In genomic region chr11:59560702-59561469, GRCh38 we compare ENCODE assay signal across 1 cellular context.
TF ChIP-seq lines count a peak whose summit lies in the region.

No MANE protein-coding gene starts in this region.

TF ChIP-seq in HepG2, 621 proteins besides CTCF, POLR2A, EP300 and RAD21 (continued from another document and continues in another):
- peak; percentile 36; the same call in 1 of the 2 replicates for TF ChIP-seq ARID4A (CRISPR knock-in tag; IDR thresholded peaks at IDR 0.05; ENCODE audit: borderline replicate concordance)
- TF ChIP-seq, protein P1, sequence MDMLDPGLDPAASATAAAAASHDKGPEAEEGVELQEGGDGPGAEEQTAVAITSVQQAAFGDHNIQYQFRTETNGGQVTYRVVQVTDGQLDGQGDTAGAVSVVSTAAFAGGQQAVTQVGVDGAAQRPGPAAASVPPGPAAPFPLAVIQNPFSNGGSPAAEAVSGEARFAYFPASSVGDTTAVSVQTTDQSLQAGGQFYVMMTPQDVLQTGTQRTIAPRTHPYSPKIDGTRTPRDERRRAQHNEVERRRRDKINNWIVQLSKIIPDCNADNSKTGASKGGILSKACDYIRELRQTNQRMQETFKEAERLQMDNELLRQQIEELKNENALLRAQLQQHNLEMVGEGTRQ (IDR thresholded peaks at IDR 0.05; ENCODE audit: low read depth, low read length) = no peak
- TF ChIP-seq, protein P1 (CRISPR knock-in tag; IDR thresholded peaks at IDR 0.05; ENCODE audit: borderline replicate concordance) = no peak
- no peak for TF ChIP-seq ZNF367 (CRISPR knock-in tag; IDR thresholded peaks at IDR 0.05; ENCODE audit: borderline replicate concordance)
- no peak for TF ChIP-seq ZNF563 (CRISPR knock-in tag; IDR thresholded peaks at IDR 0.05)
- TF ChIP-seq SIX1 (CRISPR knock-in tag; IDR thresholded peaks at IDR 0.05; ENCODE audit: borderline replicate concordance) = no peak
- TF ChIP-seq, protein P2, sequence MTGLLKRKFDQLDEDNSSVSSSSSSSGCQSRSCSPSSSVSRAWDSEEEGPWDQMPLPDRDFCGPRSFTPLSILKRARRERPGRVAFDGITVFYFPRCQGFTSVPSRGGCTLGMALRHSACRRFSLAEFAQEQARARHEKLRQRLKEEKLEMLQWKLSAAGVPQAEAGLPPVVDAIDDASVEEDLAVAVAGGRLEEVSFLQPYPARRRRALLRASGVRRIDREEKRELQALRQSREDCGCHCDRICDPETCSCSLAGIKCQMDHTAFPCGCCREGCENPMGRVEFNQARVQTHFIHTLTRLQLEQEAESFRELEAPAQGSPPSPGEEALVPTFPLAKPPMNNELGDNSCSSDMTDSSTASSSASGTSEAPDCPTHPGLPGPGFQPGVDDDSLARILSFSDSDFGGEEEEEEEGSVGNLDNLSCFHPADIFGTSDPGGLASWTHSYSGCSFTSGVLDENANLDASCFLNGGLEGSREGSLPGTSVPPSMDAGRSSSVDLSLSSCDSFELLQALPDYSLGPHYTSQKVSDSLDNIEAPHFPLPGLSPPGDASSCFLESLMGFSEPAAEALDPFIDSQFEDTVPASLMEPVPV (CRISPR knock-in tag; IDR thresholded peaks at IDR 0.05) = no peak
- no peak for TF ChIP-seq ZNF547 (CRISPR knock-in tag; IDR thresholded peaks at IDR 0.05)
- no peak for TF ChIP-seq ARHGAP35 (CRISPR knock-in tag; IDR thresholded peaks at IDR 0.05; ENCODE audit: borderline replicate concordance)
- TF ChIP-seq, protein P3, sequence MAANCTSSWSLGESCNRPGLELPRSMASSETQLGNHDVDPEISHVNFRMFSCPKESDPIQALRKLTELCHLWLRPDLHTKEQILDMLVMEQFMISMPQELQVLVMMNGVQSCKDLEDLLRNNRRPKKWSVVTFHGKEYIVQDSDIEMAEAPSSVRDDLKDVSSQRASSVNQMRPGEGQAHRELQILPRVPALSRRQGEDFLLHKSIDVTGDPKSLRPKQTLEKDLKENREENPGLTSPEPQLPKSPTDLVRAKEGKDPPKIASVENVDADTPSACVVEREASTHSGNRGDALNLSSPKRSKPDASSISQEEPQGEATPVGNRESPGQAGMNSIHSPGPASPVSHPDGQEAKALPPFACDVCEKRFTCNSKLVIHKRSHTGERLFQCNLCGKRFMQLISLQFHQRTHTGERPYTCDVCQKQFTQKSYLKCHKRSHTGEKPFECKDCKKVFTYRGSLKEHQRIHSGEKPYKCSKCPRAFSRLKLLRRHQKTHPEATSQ (CRISPR knock-in tag; IDR thresholded peaks at IDR 0.05; ENCODE audit: borderline replicate concordance) = no peak
- TF ChIP-seq E2F2 (CRISPR knock-in tag; IDR thresholded peaks at IDR 0.05; ENCODE audit: borderline replicate concordance) = no peak
- peak; percentile 8; the same call in 1 of the 2 replicates for TF ChIP-seq ZNF232 (CRISPR knock-in tag; IDR thresholded peaks at IDR 0.05; ENCODE audit: borderline replicate concordance)
- TF ChIP-seq ZNF235 (CRISPR knock-in tag; IDR thresholded peaks at IDR 0.05; ENCODE audit: borderline replicate concordance) = no peak
- no peak for TF ChIP-seq DRAP1 (CRISPR knock-in tag; IDR thresholded peaks at IDR 0.05)
- 0 out of 2 replicates have a peak, but pooled peaks have one; percentile 3 for TF ChIP-seq BCL3 (CRISPR knock-in tag; IDR thresholded peaks at IDR 0.05)
- TF ChIP-seq ELF4 (CRISPR knock-in tag; IDR thresholded peaks at IDR 0.05; ENCODE audit: borderline replicate concordance) = no peak
- TF ChIP-seq, protein P4, sequence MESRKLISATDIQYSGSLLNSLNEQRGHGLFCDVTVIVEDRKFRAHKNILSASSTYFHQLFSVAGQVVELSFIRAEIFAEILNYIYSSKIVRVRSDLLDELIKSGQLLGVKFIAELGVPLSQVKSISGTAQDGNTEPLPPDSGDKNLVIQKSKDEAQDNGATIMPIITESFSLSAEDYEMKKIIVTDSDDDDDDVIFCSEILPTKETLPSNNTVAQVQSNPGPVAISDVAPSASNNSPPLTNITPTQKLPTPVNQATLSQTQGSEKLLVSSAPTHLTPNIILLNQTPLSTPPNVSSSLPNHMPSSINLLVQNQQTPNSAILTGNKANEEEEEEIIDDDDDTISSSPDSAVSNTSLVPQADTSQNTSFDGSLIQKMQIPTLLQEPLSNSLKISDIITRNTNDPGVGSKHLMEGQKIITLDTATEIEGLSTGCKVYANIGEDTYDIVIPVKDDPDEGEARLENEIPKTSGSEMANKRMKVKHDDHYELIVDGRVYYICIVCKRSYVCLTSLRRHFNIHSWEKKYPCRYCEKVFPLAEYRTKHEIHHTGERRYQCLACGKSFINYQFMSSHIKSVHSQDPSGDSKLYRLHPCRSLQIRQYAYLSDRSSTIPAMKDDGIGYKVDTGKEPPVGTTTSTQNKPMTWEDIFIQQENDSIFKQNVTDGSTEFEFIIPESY (CRISPR knock-in tag; IDR thresholded peaks at IDR 0.05) = no peak
- 0 out of 2 replicates have a peak, but pooled peaks have one; percentile 4 for TF ChIP-seq GATAD1 (CRISPR knock-in tag; IDR thresholded peaks at IDR 0.05)
- TF ChIP-seq ZNF747 (CRISPR knock-in tag; IDR thresholded peaks at IDR 0.05; ENCODE audit: borderline replicate concordance) = no peak
- no peak for TF ChIP-seq RFXAP (CRISPR knock-in tag; IDR thresholded peaks at IDR 0.05; ENCODE audit: borderline replicate concordance)
- no peak for TF ChIP-seq ZNF264 (CRISPR knock-in tag; IDR thresholded peaks at IDR 0.05)
- no peak for TF ChIP-seq MAF1 (CRISPR knock-in tag; IDR thresholded peaks at IDR 0.05; ENCODE audit: borderline replicate concordance)
- no peak for TF ChIP-seq TMF1 (CRISPR knock-in tag; IDR thresholded peaks at IDR 0.05; ENCODE audit: low read depth)
- TF ChIP-seq ARID3A (IDR thresholded peaks at IDR 0.05; ENCODE audit: low read depth, low read length) = no peak
- TF ChIP-seq, protein P5, sequence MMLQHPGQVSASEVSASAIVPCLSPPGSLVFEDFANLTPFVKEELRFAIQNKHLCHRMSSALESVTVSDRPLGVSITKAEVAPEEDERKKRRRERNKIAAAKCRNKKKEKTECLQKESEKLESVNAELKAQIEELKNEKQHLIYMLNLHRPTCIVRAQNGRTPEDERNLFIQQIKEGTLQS (CRISPR knock-in tag; IDR thresholded peaks at IDR 0.05) = no peak; the same call in 1 of the 2 replicates
- TF ChIP-seq ZNF317 (CRISPR knock-in tag; IDR thresholded peaks at IDR 0.05) = no peak
- TF ChIP-seq, protein P6, sequence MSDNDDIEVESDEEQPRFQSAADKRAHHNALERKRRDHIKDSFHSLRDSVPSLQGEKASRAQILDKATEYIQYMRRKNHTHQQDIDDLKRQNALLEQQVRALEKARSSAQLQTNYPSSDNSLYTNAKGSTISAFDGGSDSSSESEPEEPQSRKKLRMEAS (IDR thresholded peaks at IDR 0.05) = peak; percentile 84
- TF ChIP-seq ZNF430 (CRISPR knock-in tag; IDR thresholded peaks at IDR 0.05) = no peak
- peak; percentile 99 for TF ChIP-seq TGIF2 (CRISPR knock-in tag; IDR thresholded peaks at IDR 0.05)
- TF ChIP-seq ZFP1 (CRISPR knock-in tag; IDR thresholded peaks at IDR 0.05) = no peak
- TF ChIP-seq MED8 (CRISPR knock-in tag; IDR thresholded peaks at IDR 0.05; ENCODE audit: insufficient replicate concordance) = no peak
- TF ChIP-seq TARDBP (CRISPR knock-in tag; IDR thresholded peaks at IDR 0.05) = no peak
- no peak for TF ChIP-seq ZNF274 (CRISPR knock-in tag; IDR thresholded peaks at IDR 0.05)
- no peak for TF ChIP-seq GATA4 (IDR thresholded peaks at IDR 0.05; ENCODE audit: borderline replicate concordance, low read depth)
- no peak for TF ChIP-seq EED (CRISPR knock-in tag; IDR thresholded peaks at IDR 0.05)
- no peak for TF ChIP-seq ZKSCAN8 (CRISPR knock-in tag; IDR thresholded peaks at IDR 0.05; ENCODE audit: borderline replicate concordance)
- TF ChIP-seq ZNF33A (CRISPR knock-in tag; IDR thresholded peaks at IDR 0.05; ENCODE audit: borderline replicate concordance) = no peak
- TF ChIP-seq, protein P7, sequence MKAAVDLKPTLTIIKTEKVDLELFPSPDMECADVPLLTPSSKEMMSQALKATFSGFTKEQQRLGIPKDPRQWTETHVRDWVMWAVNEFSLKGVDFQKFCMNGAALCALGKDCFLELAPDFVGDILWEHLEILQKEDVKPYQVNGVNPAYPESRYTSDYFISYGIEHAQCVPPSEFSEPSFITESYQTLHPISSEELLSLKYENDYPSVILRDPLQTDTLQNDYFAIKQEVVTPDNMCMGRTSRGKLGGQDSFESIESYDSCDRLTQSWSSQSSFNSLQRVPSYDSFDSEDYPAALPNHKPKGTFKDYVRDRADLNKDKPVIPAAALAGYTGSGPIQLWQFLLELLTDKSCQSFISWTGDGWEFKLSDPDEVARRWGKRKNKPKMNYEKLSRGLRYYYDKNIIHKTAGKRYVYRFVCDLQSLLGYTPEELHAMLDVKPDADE (CRISPR knock-in tag; IDR thresholded peaks at IDR 0.05) = no peak
- no peak for TF ChIP-seq ZNF101 (CRISPR knock-in tag; IDR thresholded peaks at IDR 0.05; ENCODE audit: borderline replicate concordance, low read depth)
- no peak for TF ChIP-seq ZNF816 (CRISPR knock-in tag; IDR thresholded peaks at IDR 0.05; ENCODE audit: borderline replicate concordance)
- TF ChIP-seq ZNF713 (CRISPR knock-in tag; IDR thresholded peaks at IDR 0.05) = no peak
- TF ChIP-seq CBX2 (IDR thresholded peaks at IDR 0.05; ENCODE audit: low read depth, low read length) = no peak
- TF ChIP-seq CBX2 (CRISPR knock-in tag; IDR thresholded peaks at IDR 0.05; ENCODE audit: low read depth) = no peak
- TF ChIP-seq, protein P8, sequence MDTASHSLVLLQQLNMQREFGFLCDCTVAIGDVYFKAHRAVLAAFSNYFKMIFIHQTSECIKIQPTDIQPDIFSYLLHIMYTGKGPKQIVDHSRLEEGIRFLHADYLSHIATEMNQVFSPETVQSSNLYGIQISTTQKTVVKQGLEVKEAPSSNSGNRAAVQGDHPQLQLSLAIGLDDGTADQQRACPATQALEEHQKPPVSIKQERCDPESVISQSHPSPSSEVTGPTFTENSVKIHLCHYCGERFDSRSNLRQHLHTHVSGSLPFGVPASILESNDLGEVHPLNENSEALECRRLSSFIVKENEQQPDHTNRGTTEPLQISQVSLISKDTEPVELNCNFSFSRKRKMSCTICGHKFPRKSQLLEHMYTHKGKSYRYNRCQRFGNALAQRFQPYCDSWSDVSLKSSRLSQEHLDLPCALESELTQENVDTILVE (CRISPR knock-in tag; IDR thresholded peaks at IDR 0.05) = peak; percentile 56; the same call in 1 of the 2 replicates
